In genomic region chr14:74881425-74882102, GRCh38 we compare ENCODE assay signal across 9 cellular contexts. TPM values are rescaled to one million over a fixed set of nuclear protein-coding genes. Genes with fewer than 3 reads are reported as not detected.
DNase-seq lines count a peak whose midpoint lies in the region; ATAC-seq, FAIRE-seq and TF ChIP-seq lines count a peak whose summit lies in the region.
"Had no signal": no experiment of that assay in that cellular context is flagged by ENCODE, and none has a peak within 500 bp of the region (broad histone marks: within the 10 kb centered on the region; RNA-seq: fewer than 3 reads in every experiment).

Gene DLST (plus strand): TSS chr14:74881916. CDS start chr14:74881954, 38 bp downstream.

- H3K4me3 ChIP-seq in BJ (ENCODE audit: low read depth, low read length) (peak within 1 kb of the TSS; percentile 61), colonic mucosa (peak within 1 kb of the TSS; percentile 87)

- peaks cover 10% of the 10 kb centered on the region for H3K4me1 ChIP-seq in colonic mucosa

- POLR2A ChIA-PET in BJ (lab: Charles Lee), result no interaction called here

- H3K9ac ChIP-seq in colonic mucosa (ENCODE audit: low read depth in 2 of 2, low read length in 2 of 2), result peak within 1 kb of the TSS; percentile 98 to 99

- no peaks in the 10 kb centered on the region for H3K9me3 ChIP-seq in colonic mucosa

- CTCF ChIA-PET in BJ (lab: Yijun Ruan, JAX), result interaction anchor here (1.0 to 21.7 kb wide), 8 partner anchors 11 to 269 kb away, joined by 3 to 195 read pairs (median 8); no protein-coding TSS in a partner anchor

- TF ChIP-seq CTCF in BJ (IDR thresholded peaks at IDR 0.05; ENCODE audit: insufficient read depth, low read depth, low read length), result no peak
- no peak for TF ChIP-seq CTCF in colonic mucosa (IDR thresholded peaks at IDR 0.05)

- H3K27me3 ChIP-seq in BJ (ENCODE audit: control insufficient read depth, insufficient read depth, low read length) (no peaks in the 10 kb centered on the region), colonic mucosa (no peaks in the 10 kb centered on the region), layer of hippocampus (ENCODE audit: control insufficient read depth, insufficient read depth, low read length) (no peaks in the 10 kb centered on the region)

- ATAC-seq in HG03442 (IDR thresholded peaks at IDR 0.05; ENCODE audit: unreplicated experiment), result peak; percentile 88

- intact Hi-C loops in colonic mucosa (cut with DNase I), result no loop called here

- peak; percentile 81 for FAIRE-seq in GM19239 (lab: Jason Lieb, UNC)
- FAIRE-seq: islet of Langerhans had no signal

- peak within 1 kb of the TSS; percentile 97 for H3K27ac ChIP-seq in colonic mucosa
- peak within 1 kb of the TSS; percentile 97 for H3K27ac ChIP-seq in layer of hippocampus (ENCODE audit: low read depth, low read length)

- DNase-seq in BJ (ENCODE audit: low read depth) (no peak), GM19239 (ENCODE audit: insufficient read length, low spot score) (peak; percentile 92), NCI-H526 (lab: John Stamatoyannopoulos, UW) (peak; percentile 64 to 94), colonic mucosa (peak; percentile 87)
- DNase-seq in activated CD4-positive, alpha-beta T cell treated with anti-CD3 and anti-CD28 coated beads for 48 hours, result peak; percentile 92
- peak; percentile 88 for DNase-seq in stimulated activated CD4-positive, alpha-beta T cell treated with anti-CD3 and anti-CD28 coated beads, Interleukin-1b, Interleukin-23, amount 100 ng/mL, for 48 hours

- H3K36me3 ChIP-seq in BJ (ENCODE audit: control insufficient read depth, insufficient read depth, low read length) (no peaks in the 10 kb centered on the region), colonic mucosa (no peaks in the 10 kb centered on the region)

RNA-seq across cellular contexts. Expression of gene DLST, which starts in this region (rescaled TPM):
- polyA plus RNA-seq in BJ (2011; rRNA removed), result 125 and 150 TPM in 2 replicates
- 68.8 and 88.2 TPM in 2 replicates for polyA minus RNA-seq in BJ (2011; rRNA and poly(A)+ RNA removed)
- total RNA-seq in colonic mucosa, result 100 to 1,000 TPM; 148 to 149 TPM
